10 cellular contexts compared by ENCODE assay signal in the genomic region with DNA sequence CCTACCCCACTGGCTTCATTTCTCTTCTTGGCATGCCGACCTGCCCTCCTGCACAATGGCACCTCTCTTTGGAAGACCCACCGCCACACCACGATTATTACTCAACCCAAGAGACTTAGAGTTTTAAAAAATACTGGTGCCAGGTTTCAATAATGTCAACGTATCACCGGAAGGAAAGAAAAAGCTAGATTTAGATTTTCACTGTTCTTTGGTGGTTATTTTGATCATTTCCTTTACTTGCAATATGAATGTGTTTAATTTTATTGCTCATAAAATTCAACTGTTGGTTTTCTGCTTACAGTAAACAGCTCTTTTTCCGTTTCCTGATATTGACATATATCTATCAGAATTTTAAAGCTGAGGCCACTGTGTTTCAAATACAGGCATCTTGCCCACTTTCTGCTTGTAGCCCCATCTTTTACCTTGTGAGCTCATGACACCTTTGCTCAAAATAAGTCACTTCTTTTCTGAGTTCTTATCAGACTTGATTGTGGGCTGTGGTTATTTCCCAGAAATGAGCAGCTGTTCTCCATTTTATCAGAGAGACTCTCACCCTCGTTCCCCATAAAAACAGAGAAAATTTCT.
A peak's percentile ranks its signal among the peaks of the same experiment; 100 is the strongest.
DNase-seq lines count a peak whose midpoint lies in the region; ATAC-seq and TF ChIP-seq lines count a peak whose summit lies in the region.
"Had no signal": no experiment of that assay in that cellular context is flagged by ENCODE, and none has a peak within 500 bp of the region (broad histone marks: within the 10 kb centered on the region; RNA-seq: fewer than 3 reads in every experiment).

No MANE protein-coding gene starts in this region.

- no peak for TF ChIP-seq POLR2A in gastroesophageal sphincter (IDR thresholded peaks at IDR 0.05)

- peak overlapping the region; percentile 95 for H3K4me3 Mint-ChIP-seq in activated naive CD8-positive, alpha-beta T cell treated with anti-CD3 and anti-CD28 coated beads, Interleukin-2, amount 10 ng/mL, durations not matched to agents 7 days and 5 days
- peak overlapping the region; percentile 75 for H3K4me3 Mint-ChIP-seq in natural killer cell treated with Interleukin-12 subunit alpha and Interleukin-12 subunit beta and Interleukin-15 and Interleukin-18, amount 100 ng/mL, for 72 hours

- H3K27me3 Mint-ChIP-seq in activated naive CD8-positive, alpha-beta T cell treated with anti-CD3 and anti-CD28 coated beads, Interleukin-2, amount 10 ng/mL, durations not matched to agents 7 days and 5 days, result no peaks in the 10 kb centered on the region
- H3K27me3 Mint-ChIP-seq in natural killer cell treated with Interleukin-12 subunit alpha and Interleukin-12 subunit beta and Interleukin-15 and Interleukin-18, amount 100 ng/mL, for 72 hours, result no peaks in the 10 kb centered on the region

- H3K9me3 Mint-ChIP-seq in activated naive CD8-positive, alpha-beta T cell treated with anti-CD3 and anti-CD28 coated beads, Interleukin-2, amount 10 ng/mL, durations not matched to agents 7 days and 5 days, result no peaks in the 10 kb centered on the region
- no peaks in the 10 kb centered on the region for H3K9me3 Mint-ChIP-seq in natural killer cell treated with Interleukin-12 subunit alpha and Interleukin-12 subunit beta and Interleukin-15 and Interleukin-18, amount 100 ng/mL, for 72 hours

- POLR2A ChIA-PET in A673 (lab: Charles Lee; ENCODE audit: low non-redundant PET), result no interaction called here
- POLR2A ChIA-PET in activated naive CD8-positive, alpha-beta T cell treated with anti-CD3 and anti-CD28 coated beads, Interleukin-2, amount 10 ng/mL, durations not matched to agents 7 days and 5 days (lab: Charles Lee), result interaction anchor here (1.1 to 4.9 kb wide), 3 partner anchors 10 to 51 kb away, joined by 3 to 49 read pairs (median 31); no protein-coding TSS in a partner anchor
- POLR2A ChIA-PET in OCI-LY7 (lab: Charles Lee), result interaction anchor here (0.6 to 1.5 kb wide), 4 partner anchors 12 to 492 kb away, joined by 3 to 5 read pairs (median 4); no protein-coding TSS in a partner anchor

- in situ Hi-C loops in ACHN (cut with HindIII; ENCODE audit: low pct_ligation_motif_present, low pct_unique_long_range_greater_than_20kb, low sequenced_read_pairs), result no loop called here

- no peak for TF ChIP-seq EP300 in gastroesophageal sphincter (IDR thresholded peaks at IDR 0.05)

- 66 to 69% methylated on average over 7 of the region's 7 CpGs for whole genome bisulfite sequencing in gastroesophageal sphincter (ENCODE audit: low coverage in 1 of 2), 2 donors

- H3K36me3 Mint-ChIP-seq in activated naive CD8-positive, alpha-beta T cell treated with anti-CD3 and anti-CD28 coated beads, Interleukin-2, amount 10 ng/mL, durations not matched to agents 7 days and 5 days, result peaks cover 7% of the 10 kb centered on the region
- no peaks in the 10 kb centered on the region for H3K36me3 Mint-ChIP-seq in natural killer cell treated with Interleukin-12 subunit alpha and Interleukin-12 subunit beta and Interleukin-15 and Interleukin-18, amount 100 ng/mL, for 72 hours

- H3K79me2 ChIP-seq in OCI-LY7 (ENCODE audit: insufficient read depth, low read depth, low read length), result no peaks in the 10 kb centered on the region

- H3K9me3 ChIP-seq in A673 (ENCODE audit: low read depth, low read length, poor library complexity, severe bottlenecking) (no peaks in the 10 kb centered on the region), gastroesophageal sphincter (no peaks in the 10 kb centered on the region), OCI-LY7 (ENCODE audit: low read length) (no peaks in the 10 kb centered on the region)
- H3K9me3 ChIP-seq: SJSA1 had no signal

- H3K27me3 ChIP-seq in A673 (replicated peaks; ENCODE audit: insufficient read depth, low read depth, low read length, poor library complexity) (no peaks in the 10 kb centered on the region), gastroesophageal sphincter (no peaks in the 10 kb centered on the region)
- H3K27me3 ChIP-seq: SJSA1 had no signal

- peak; percentile 39 for ATAC-seq in activated naive CD8-positive, alpha-beta T cell treated with anti-CD3 and anti-CD28 coated beads, Interleukin-2, amount 10 ng/mL, durations not matched to agents 7 days and 5 days (ENCODE audit: low read depth)
- peak in 1 of 2 donors; percentile 60 for ATAC-seq in natural killer cell treated with Interleukin-12 subunit alpha and Interleukin-12 subunit beta and Interleukin-15 and Interleukin-18, amount 100 ng/mL, for 72 hours
- no peak for ATAC-seq in gastroesophageal sphincter

- CTCF ChIA-PET in A673 (lab: Charles Lee) (interaction anchor here (0.6 kb wide), 1 partner anchor 18 kb away, joined by 4 read pairs; no protein-coding TSS in a partner anchor), OCI-LY7 (lab: Charles Lee; ENCODE audit: unreplicated experiment) (interaction anchor here (0.6 kb wide), 1 partner anchor 67 kb away, joined by 3 read pairs; no protein-coding TSS in a partner anchor)

- peaks cover 42% of the 10 kb centered on the region for H3K4me1 Mint-ChIP-seq in activated naive CD8-positive, alpha-beta T cell treated with anti-CD3 and anti-CD28 coated beads, Interleukin-2, amount 10 ng/mL, durations not matched to agents 7 days and 5 days
- H3K4me1 Mint-ChIP-seq in natural killer cell treated with Interleukin-12 subunit alpha and Interleukin-12 subunit beta and Interleukin-15 and Interleukin-18, amount 100 ng/mL, for 72 hours (ENCODE audit: low read depth in 2 of 2), result peaks cover 23 to 30% of the 10 kb centered on the region in 2 donors

- H3K4me1 ChIP-seq in A673 (ENCODE audit: insufficient read depth, low read length, poor library complexity, severe bottlenecking) (peaks cover 50% of the 10 kb centered on the region), gastroesophageal sphincter (peaks cover 0 to 37% (median 6%) of the 10 kb centered on the region in 3 donors), OCI-LY7 (ENCODE audit: insufficient read depth, low read length, poor library complexity, severe bottlenecking) (no peaks in the 10 kb centered on the region)

- no peak overlapping the region for H2AFZ ChIP-seq in OCI-LY7 (ENCODE audit: low read length)

- no peak overlapping the region for H3K4me3 ChIP-seq in A673 (ENCODE audit: low read depth, low read length, poor library complexity, severe bottlenecking)
- no peak overlapping the region for H3K4me3 ChIP-seq in gastroesophageal sphincter
- H3K4me3 ChIP-seq in OCI-LY7 (ENCODE audit: low read depth, low read length, poor library complexity, severe bottlenecking), result no peak overlapping the region
- H3K4me3 ChIP-seq: SJSA1 had no signal

- DNase-seq in A673 (ENCODE audit: low spot score), result no peak
- DNase-seq in LHCN-M2 (ENCODE audit: low read depth), result peak; percentile 48
- no peak for DNase-seq in activated naive CD8-positive, alpha-beta T cell treated with anti-CD3 and anti-CD28 coated beads, Interleukin-2, amount 10 ng/mL, durations not matched to agents 7 days and 5 days
- DNase-seq in natural killer cell treated with Interleukin-12 subunit alpha and Interleukin-12 subunit beta and Interleukin-15 and Interleukin-18, amount 100 ng/mL, for 72 hours (ENCODE audit: low spot score), result no peak
- DNase-seq in NCI-H2081 treated with DMSO at 0.1 percent for 48 hours (lab: John Stamatoyannopoulos, UW), result no peak
- no peak for DNase-seq in OCI-LY7 (ENCODE audit: low spot score)
- no peak for DNase-seq in ACHN
- DNase-seq: NCI-H2081 had no signal

- H3K27ac Mint-ChIP-seq in activated naive CD8-positive, alpha-beta T cell treated with anti-CD3 and anti-CD28 coated beads, Interleukin-2, amount 10 ng/mL, durations not matched to agents 7 days and 5 days, result peak overlapping the region; percentile 97
- H3K27ac Mint-ChIP-seq in natural killer cell treated with Interleukin-12 subunit alpha and Interleukin-12 subunit beta and Interleukin-15 and Interleukin-18, amount 100 ng/mL, for 72 hours, result peak overlapping the region; percentile 82 to 90

- H3K27ac ChIP-seq in A673 (ENCODE audit: low read depth, low read length, poor library complexity, severe bottlenecking), result peak overlapping the region; percentile 20
- H3K27ac ChIP-seq in gastroesophageal sphincter, result peak overlapping the region in 1 of 4 donors; percentile 76
- H3K27ac ChIP-seq in OCI-LY7 (ENCODE audit: low read depth, low read length, poor library complexity, severe bottlenecking), result no peak overlapping the region

- TF ChIP-seq CTCF in A673 (conservative IDR thresholded peaks at IDR 0.05; ENCODE audit: low read depth, low read length), result no peak
- TF ChIP-seq CTCF in gastroesophageal sphincter (IDR thresholded peaks at IDR 0.05), result no peak
- TF ChIP-seq CTCF in OCI-LY7 (conservative IDR thresholded peaks at IDR 0.05; ENCODE audit: low read length), result no peak

- no TSS peak for BruUV-seq in A673 (replicated peaks; lab: Mats Ljungman, UMichigan)
- BruUV-seq in OCI-LY7 (replicated peaks; lab: Mats Ljungman, UMichigan), result no TSS peak

- intact Hi-C loops in A673 (cut with micrococcal nuclease; ENCODE audit: unreplicated experiment) (loop anchor here (5.0 kb wide), 1 partner anchor 40 kb away; no protein-coding TSS in a partner anchor), OCI-LY7 (cut with micrococcal nuclease; ENCODE audit: unreplicated experiment) (no loop called here)

- H3K36me3 ChIP-seq in A673 (ENCODE audit: insufficient read depth, low read length, poor library complexity, severe bottlenecking) (no peaks in the 10 kb centered on the region), gastroesophageal sphincter (no peaks in the 10 kb centered on the region), OCI-LY7 (ENCODE audit: insufficient read depth, low read length) (no peaks in the 10 kb centered on the region)
- H3K36me3 ChIP-seq: SJSA1 had no signal

- no peak overlapping the region for H3K4me2 ChIP-seq in OCI-LY7 (ENCODE audit: low read length)

- H4K20me1 ChIP-seq in OCI-LY7 (ENCODE audit: insufficient read depth, low read length), result no peaks in the 10 kb centered on the region

- H3K9me2 ChIP-seq in OCI-LY7 (ENCODE audit: insufficient read depth, low read length), result no peaks in the 10 kb centered on the region
